ENCODE assay signal across 9 cellular contexts in the genomic region with DNA sequence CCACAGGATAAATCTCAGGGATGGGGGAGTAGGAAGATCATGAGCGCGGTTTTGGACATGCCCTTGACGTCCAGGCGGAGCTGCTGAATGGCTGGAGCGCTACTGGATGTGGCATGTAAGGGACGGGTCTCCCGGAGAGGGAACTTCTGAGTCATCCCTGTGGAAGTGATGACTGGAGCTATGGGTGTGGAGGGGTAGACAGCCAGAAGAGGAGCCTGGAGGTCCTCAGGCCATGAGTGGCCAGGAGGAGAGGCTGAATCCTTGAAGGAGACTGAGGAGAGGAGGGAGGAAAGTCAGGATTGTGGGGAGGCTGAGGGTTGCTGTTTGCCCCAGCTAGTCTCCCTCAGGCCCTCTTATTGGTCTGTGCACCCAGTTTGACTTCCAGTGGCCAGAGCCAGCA. TPM values are rescaled to one million over a fixed set of nuclear protein-coding genes. Genes with fewer than 3 reads are reported as not detected.
"Had no signal": no experiment of that assay in that cellular context is flagged by ENCODE, and none has a peak within 500 bp of the region (broad histone marks: within the 10 kb centered on the region; RNA-seq: fewer than 3 reads in every experiment).

No MANE protein-coding gene starts in this region.

RNA-seq across cellular contexts. Expression of a gene that starts 16.5 kb away (rescaled TPM):
- total RNA-seq: activated CD4-positive, alpha-beta T cell treated with anti-CD3 and anti-CD28 coated beads for 36 hours; activated CD4-positive, alpha-beta T cell treated with anti-CD3 and anti-CD28 coated beads, Interleukin-2, amount 10 ng/mL, durations not matched to agents 7 days and 5 days; activated CD8-positive, alpha-beta T cell treated with anti-CD3 and anti-CD28 coated beads, Interleukin-2, amount 10 ng/mL, durations not matched to agents 7 days and 5 days; activated naive CD4-positive, alpha-beta T cell treated with anti-CD3 and anti-CD28 coated beads for 36 hours; cardiac septum; SJCRH30; T-helper 1 cell treated with Interleukin-12 subunit alpha and Interleukin-12 subunit beta and Interleukin-4 antibody, amounts not matched to agents 30 ng/mL and 1 ng/mL, for 36 hours; T-helper 2 cell treated with Interferon-gamma antibody and Interleukin-4, amounts not matched to agents 100 ng/mL and 5 ng/mL, for 36 hours had no signal

RNA-seq across cellular contexts. Expression of a gene that starts 16.5 kb away (rescaled TPM):
- total RNA-seq: activated CD4-positive, alpha-beta T cell treated with anti-CD3 and anti-CD28 coated beads for 36 hours; activated CD4-positive, alpha-beta T cell treated with anti-CD3 and anti-CD28 coated beads, Interleukin-2, amount 10 ng/mL, durations not matched to agents 7 days and 5 days; activated CD8-positive, alpha-beta T cell treated with anti-CD3 and anti-CD28 coated beads, Interleukin-2, amount 10 ng/mL, durations not matched to agents 7 days and 5 days; activated naive CD4-positive, alpha-beta T cell treated with anti-CD3 and anti-CD28 coated beads for 36 hours; breast epithelium; cardiac septum; SJCRH30; T-helper 1 cell treated with Interleukin-12 subunit alpha and Interleukin-12 subunit beta and Interleukin-4 antibody, amounts not matched to agents 30 ng/mL and 1 ng/mL, for 36 hours; T-helper 2 cell treated with Interferon-gamma antibody and Interleukin-4, amounts not matched to agents 100 ng/mL and 5 ng/mL, for 36 hours had no signal
